1 cellular context compared by ENCODE assay signal in genomic region chr15:64092864-64093626, GRCh38.
A peak's percentile ranks its signal among the peaks of the same experiment; 100 is the strongest.
TF ChIP-seq lines count a peak whose summit lies in the region.

No MANE protein-coding gene starts in this region.

TF ChIP-seq in HCT116, 20 proteins besides CTCF, POLR2A, EP300 and RAD21:
- TF ChIP-seq REST (IDR thresholded peaks at IDR 0.05; ENCODE audit: low read depth) (no peak), ZFX (IDR thresholded peaks at IDR 0.05) (peak; percentile 63; the same call in 1 of the 2 replicates)
